In genomic region chr12:120060196-120060595, GRCh38 we compare ENCODE assay signal across 27 cellular contexts. TPM values are rescaled to one million over a fixed set of nuclear protein-coding genes. Genes with fewer than 3 reads are reported as not detected.
DNase-seq lines count a peak whose midpoint lies in the region; ATAC-seq lines count a peak whose summit lies in the region.
"Had no signal": no experiment of that assay in that cellular context is flagged by ENCODE, and none has a peak within 500 bp of the region (broad histone marks: within the 10 kb centered on the region; RNA-seq: fewer than 3 reads in every experiment).

No MANE protein-coding gene starts in this region.

- DNase-seq in LoVo (ENCODE audit: low spot score) (peak; percentile 74), T-helper 17 cell (no peak), left colon (no peak), NCI-H69 (lab: John Stamatoyannopoulos, UW) (no peak)
- DNase-seq in activated CD4-positive, alpha-beta memory T cell treated with anti-CD3 and anti-CD28 coated beads, Interleukin-2, amount 10 ng/mL, durations not matched to agents 7 days and 5 days, result no peak
- DNase-seq: activated CD4-positive, alpha-beta memory T cell treated with anti-CD3 and anti-CD28 coated beads for 36 hours; activated CD8-positive, alpha-beta memory T cell treated with anti-CD3 and anti-CD28 coated beads, Interleukin-2, amount 50 U/mL, for 4 hours; activated effector memory CD4-positive, alpha-beta T cell treated with anti-CD3 and anti-CD28 coated beads, Interleukin-2, amount 50 U/mL, for 16 hours; CD8-positive, alpha-beta memory T cell; foreskin keratinocyte; head of caudate nucleus; KBM-7; kidney; MM.1S; NCI-H1105 treated with DMSO at 0.1 percent for 48 hours; NCI-H1930; NCI-H2171 treated with DMSO at 0.1 percent for 48 hours; NCI-H524; occipital lobe; stimulated activated CD4-positive, alpha-beta T cell treated with anti-CD3 and anti-CD28 coated beads, Interleukin-4, amount 100 ng/mL, for 24 hours; T-helper 2 cell; tibial artery had no signal

- POLR2A ChIA-PET in activated CD4-positive, alpha-beta memory T cell treated with anti-CD3 and anti-CD28 coated beads, Interleukin-2, amount 10 ng/mL, durations not matched to agents 7 days and 5 days (lab: Charles Lee), result no interaction called here

- peaks cover 2% of the 10 kb centered on the region for H3K36me3 Mint-ChIP-seq in T-helper 17 cell (ENCODE audit: low read depth)
- H3K36me3 Mint-ChIP-seq in activated CD4-positive, alpha-beta memory T cell treated with anti-CD3 and anti-CD28 coated beads, Interleukin-2, amount 10 ng/mL, durations not matched to agents 7 days and 5 days (ENCODE audit: low read depth), result peaks cover 10% of the 10 kb centered on the region
- H3K36me3 Mint-ChIP-seq: natural killer cell treated with Interleukin-12 subunit alpha and Interleukin-12 subunit beta and Interleukin-15 and Interleukin-18, amount 100 ng/mL, for 72 hours had no signal

- H3K9me3 Mint-ChIP-seq in activated CD4-positive, alpha-beta memory T cell treated with anti-CD3 and anti-CD28 coated beads, Interleukin-2, amount 10 ng/mL, durations not matched to agents 7 days and 5 days, result no peaks in the 10 kb centered on the region
- H3K9me3 Mint-ChIP-seq: activated CD4-positive, alpha-beta memory T cell treated with anti-CD3 and anti-CD28 coated beads for 36 hours; CD8-positive, alpha-beta memory T cell; natural killer cell treated with Interleukin-12 subunit alpha and Interleukin-12 subunit beta and Interleukin-15 and Interleukin-18, amount 100 ng/mL, for 72 hours had no signal

- intact Hi-C loops in left colon (cut with DNase I, micrococcal nuclease), result no loop called here

- ATAC-seq in T-helper 17 cell (no peak), esophagus mucosa (peak; percentile 32), left colon (peak; percentile 78), HG03469 (IDR thresholded peaks at IDR 0.05; ENCODE audit: unreplicated experiment) (no peak)
- ATAC-seq: foreskin keratinocyte; natural killer cell treated with Interleukin-12 subunit alpha and Interleukin-12 subunit beta and Interleukin-15 and Interleukin-18, amount 100 ng/mL, for 72 hours; Right ventricle myocardium inferior; SK-N-SH treated with all-trans-retinoic acid at 6 μM for 48 hours had no signal

- no peaks in the 10 kb centered on the region for H3K4me1 Mint-ChIP-seq in T-helper 17 cell
- H3K4me1 Mint-ChIP-seq in activated CD4-positive, alpha-beta memory T cell treated with anti-CD3 and anti-CD28 coated beads, Interleukin-2, amount 10 ng/mL, durations not matched to agents 7 days and 5 days, result peaks cover 1% of the 10 kb centered on the region

- peak overlapping the region; percentile 37 for H3K27ac Mint-ChIP-seq in T-helper 17 cell
- H3K27ac Mint-ChIP-seq in activated CD4-positive, alpha-beta memory T cell treated with anti-CD3 and anti-CD28 coated beads, Interleukin-2, amount 10 ng/mL, durations not matched to agents 7 days and 5 days, result no peak overlapping the region
- H3K27ac Mint-ChIP-seq: activated CD4-positive, alpha-beta memory T cell treated with anti-CD3 and anti-CD28 coated beads for 36 hours; natural killer cell treated with Interleukin-12 subunit alpha and Interleukin-12 subunit beta and Interleukin-15 and Interleukin-18, amount 100 ng/mL, for 72 hours had no signal

- H3K9me3 ChIP-seq in T-helper 17 cell (ENCODE audit: control insufficient read depth, low read length, poor library complexity, severe bottlenecking), result no peaks in the 10 kb centered on the region
- H3K9me3 ChIP-seq: tibial artery had no signal

- CTCF ChIA-PET in activated CD4-positive, alpha-beta memory T cell treated with anti-CD3 and anti-CD28 coated beads, Interleukin-2, amount 10 ng/mL, durations not matched to agents 7 days and 5 days (lab: Charles Lee), result interaction anchor here (0.9 kb wide), 1 partner anchor 168 kb away, joined by 3 read pairs; no protein-coding TSS in a partner anchor

- H3K4me3 Mint-ChIP-seq in T-helper 17 cell, result no peak overlapping the region
- no peak overlapping the region for H3K4me3 Mint-ChIP-seq in activated CD4-positive, alpha-beta memory T cell treated with anti-CD3 and anti-CD28 coated beads, Interleukin-2, amount 10 ng/mL, durations not matched to agents 7 days and 5 days
- H3K4me3 Mint-ChIP-seq: activated CD4-positive, alpha-beta memory T cell treated with anti-CD3 and anti-CD28 coated beads for 36 hours; natural killer cell treated with Interleukin-12 subunit alpha and Interleukin-12 subunit beta and Interleukin-15 and Interleukin-18, amount 100 ng/mL, for 72 hours had no signal

- no peaks in the 10 kb centered on the region for H3K27me3 Mint-ChIP-seq in T-helper 17 cell
- H3K27me3 Mint-ChIP-seq in activated CD4-positive, alpha-beta memory T cell treated with anti-CD3 and anti-CD28 coated beads, Interleukin-2, amount 10 ng/mL, durations not matched to agents 7 days and 5 days, result no peaks in the 10 kb centered on the region
- H3K27me3 Mint-ChIP-seq: activated CD4-positive, alpha-beta memory T cell treated with anti-CD3 and anti-CD28 coated beads for 36 hours; CD8-positive, alpha-beta memory T cell; natural killer cell treated with Interleukin-12 subunit alpha and Interleukin-12 subunit beta and Interleukin-15 and Interleukin-18, amount 100 ng/mL, for 72 hours had no signal

RNA-seq across cellular contexts. Expression of gene RAB35, which starts 56.4 kb away (rescaled TPM):
- total RNA-seq in T-helper 17 cell (10 to 100 TPM; 53.3 to 64.9 TPM), esophagus mucosa (57.7 TPM), left colon (10 to 100 TPM; 47.8 to 52.7 TPM)
- total RNA-seq in activated CD4-positive, alpha-beta memory T cell treated with anti-CD3 and anti-CD28 coated beads, Interleukin-2, amount 10 ng/mL, durations not matched to agents 7 days and 5 days, result 10 to 100 TPM; 78.5 to 84.0 TPM

Comparison
In these comparisons a context has a peak if more than half of its experiments do, and no peak if none do; other contexts are left out.
1. ATAC-seq: peak in esophagus mucosa (single experiment) and left colon (single experiment); none in T-helper 17 cell (single experiment) and HG03469 (single experiment).